ENCODE assay signal across 1 cellular context in the genomic region with DNA sequence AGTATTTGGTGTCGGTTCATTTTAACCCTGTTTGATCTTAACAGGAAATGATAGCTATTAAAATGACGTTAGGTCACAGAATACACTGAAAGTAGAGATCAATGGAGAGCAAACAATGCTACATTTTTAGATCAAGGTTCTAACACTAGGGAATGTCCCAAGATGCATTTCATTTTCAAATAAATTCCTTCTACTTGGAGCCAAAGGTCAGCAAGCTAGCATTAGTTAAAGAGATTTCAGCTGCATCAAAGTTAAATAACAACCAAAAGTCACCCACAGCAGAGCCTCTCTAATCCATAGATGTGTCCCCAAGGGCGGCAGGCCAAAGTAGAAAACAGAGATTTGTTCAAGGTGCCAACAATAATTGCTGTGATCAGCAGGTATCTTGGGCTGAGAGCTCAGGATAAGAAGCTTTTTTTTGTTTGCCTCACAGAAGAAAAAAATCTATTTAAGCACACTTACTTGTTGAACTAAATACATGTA.
TF ChIP-seq lines count a peak whose summit lies in the region.

No MANE protein-coding gene starts in this region.

TF ChIP-seq in HepG2, 621 proteins besides CTCF, POLR2A, EP300 and RAD21 (continued from another document and continues in another):
- TF ChIP-seq ZNF224 (CRISPR knock-in tag; IDR thresholded peaks at IDR 0.05): no peak
- TF ChIP-seq MBNL3 (CRISPR knock-in tag; conservative IDR thresholded peaks at IDR 0.05): no peak
- TF ChIP-seq, protein P1, sequence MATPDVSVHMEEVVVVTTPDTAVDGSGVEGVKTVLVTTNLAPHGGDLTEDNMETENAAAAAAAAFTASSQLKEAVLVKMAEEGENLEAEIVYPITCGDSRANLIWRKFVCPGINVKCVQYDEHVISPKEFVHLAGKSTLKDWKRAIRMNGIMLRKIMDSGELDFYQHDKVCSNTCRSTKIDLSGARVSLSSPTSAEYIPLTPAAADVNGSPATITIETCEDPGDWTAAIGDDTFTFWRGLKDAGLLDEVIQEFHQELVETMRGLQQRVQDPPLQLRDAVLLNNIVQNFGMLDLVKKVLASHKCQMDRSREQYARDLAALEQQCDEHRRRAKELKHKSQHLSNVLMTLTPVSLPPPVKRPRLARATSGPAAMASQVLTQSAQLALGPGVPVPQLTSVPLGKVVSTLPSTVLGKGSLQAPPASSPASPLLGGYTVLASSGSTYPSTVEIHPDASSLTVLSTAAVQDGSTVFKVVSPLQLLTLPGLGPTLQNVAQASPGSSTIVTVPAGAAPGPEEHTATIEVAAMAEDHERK (CRISPR knock-in tag; IDR thresholded peaks at IDR 0.05; ENCODE audit: low read depth): no peak
- no peak for TF ChIP-seq SP4 (CRISPR knock-in tag; IDR thresholded peaks at IDR 0.05)
- TF ChIP-seq, protein P2, sequence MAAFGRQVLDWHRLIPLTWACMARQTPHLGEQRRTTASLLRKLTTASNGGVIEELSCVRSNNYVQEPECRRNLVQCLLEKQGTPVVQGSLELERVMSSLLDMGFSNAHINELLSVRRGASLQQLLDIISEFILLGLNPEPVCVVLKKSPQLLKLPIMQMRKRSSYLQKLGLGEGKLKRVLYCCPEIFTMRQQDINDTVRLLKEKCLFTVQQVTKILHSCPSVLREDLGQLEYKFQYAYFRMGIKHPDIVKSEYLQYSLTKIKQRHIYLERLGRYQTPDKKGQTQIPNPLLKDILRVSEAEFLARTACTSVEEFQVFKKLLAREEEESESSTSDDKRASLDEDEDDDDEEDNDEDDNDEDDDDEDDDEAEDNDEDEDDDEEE (CRISPR knock-in tag; IDR thresholded peaks at IDR 0.05): no peak
- TF ChIP-seq ZNF670 (CRISPR knock-in tag; IDR thresholded peaks at IDR 0.05; ENCODE audit: borderline replicate concordance): peak; percentile 86; the same call in 1 of the 2 replicates
- TF ChIP-seq TBP (CRISPR knock-in tag; IDR thresholded peaks at IDR 0.05): no peak
- TF ChIP-seq ZFYVE20 (CRISPR knock-in tag; IDR thresholded peaks at IDR 0.05; ENCODE audit: borderline replicate concordance, low read depth): no peak
- TF ChIP-seq ZNF558 (CRISPR knock-in tag; IDR thresholded peaks at IDR 0.05; ENCODE audit: borderline replicate concordance): no peak
- TF ChIP-seq, protein P3, sequence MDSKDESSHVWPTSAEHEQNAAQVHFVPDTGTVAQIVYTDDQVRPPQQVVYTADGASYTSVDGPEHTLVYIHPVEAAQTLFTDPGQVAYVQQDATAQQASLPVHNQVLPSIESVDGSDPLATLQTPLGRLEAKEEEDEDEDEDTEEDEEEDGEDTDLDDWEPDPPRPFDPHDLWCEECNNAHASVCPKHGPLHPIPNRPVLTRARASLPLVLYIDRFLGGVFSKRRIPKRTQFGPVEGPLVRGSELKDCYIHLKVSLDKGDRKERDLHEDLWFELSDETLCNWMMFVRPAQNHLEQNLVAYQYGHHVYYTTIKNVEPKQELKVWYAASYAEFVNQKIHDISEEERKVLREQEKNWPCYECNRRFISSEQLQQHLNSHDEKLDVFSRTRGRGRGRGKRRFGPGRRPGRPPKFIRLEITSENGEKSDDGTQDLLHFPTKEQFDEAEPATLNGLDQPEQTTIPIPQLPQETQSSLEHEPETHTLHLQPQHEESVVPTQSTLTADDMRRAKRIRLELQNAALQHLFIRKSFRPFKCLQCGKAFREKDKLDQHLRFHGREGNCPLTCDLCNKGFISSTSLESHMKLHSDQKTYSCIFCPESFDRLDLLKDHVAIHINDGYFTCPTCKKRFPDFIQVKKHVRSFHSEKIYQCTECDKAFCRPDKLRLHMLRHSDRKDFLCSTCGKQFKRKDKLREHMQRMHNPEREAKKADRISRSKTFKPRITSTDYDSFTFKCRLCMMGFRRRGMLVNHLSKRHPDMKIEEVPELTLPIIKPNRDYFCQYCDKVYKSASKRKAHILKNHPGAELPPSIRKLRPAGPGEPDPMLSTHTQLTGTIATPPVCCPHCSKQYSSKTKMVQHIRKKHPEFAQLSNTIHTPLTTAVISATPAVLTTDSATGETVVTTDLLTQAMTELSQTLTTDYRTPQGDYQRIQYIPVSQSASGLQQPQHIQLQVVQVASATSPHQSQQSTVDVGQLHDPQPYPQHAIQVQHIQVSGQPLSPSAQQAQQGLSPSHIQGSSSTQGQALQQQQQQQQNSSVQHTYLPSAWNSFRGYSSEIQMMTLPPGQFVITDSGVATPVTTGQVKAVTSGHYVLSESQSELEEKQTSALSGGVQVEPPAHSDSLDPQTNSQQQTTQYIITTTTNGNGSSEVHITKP (CRISPR knock-in tag; IDR thresholded peaks at IDR 0.05; ENCODE audit: low read depth): no peak
- no peak for TF ChIP-seq RELA (CRISPR knock-in tag; IDR thresholded peaks at IDR 0.05)
- TF ChIP-seq, protein P4, sequence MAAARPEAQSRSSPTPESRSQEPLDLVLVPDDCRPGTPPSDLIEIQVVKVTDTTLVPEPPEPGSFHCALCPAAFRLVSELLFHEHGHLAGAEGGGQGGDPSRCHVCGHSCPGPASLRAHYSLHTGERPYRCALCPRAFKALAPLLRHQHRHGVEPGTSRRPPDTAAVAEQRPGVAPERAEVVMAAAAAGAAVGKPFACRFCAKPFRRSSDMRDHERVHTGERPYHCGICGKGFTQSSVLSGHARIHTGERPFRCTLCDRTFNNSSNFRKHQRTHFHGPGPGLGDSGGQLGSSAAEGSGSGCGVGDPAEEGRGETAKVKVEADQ (CRISPR knock-in tag; IDR thresholded peaks at IDR 0.05; ENCODE audit: borderline replicate concordance): no peak
- TF ChIP-seq, protein P5, sequence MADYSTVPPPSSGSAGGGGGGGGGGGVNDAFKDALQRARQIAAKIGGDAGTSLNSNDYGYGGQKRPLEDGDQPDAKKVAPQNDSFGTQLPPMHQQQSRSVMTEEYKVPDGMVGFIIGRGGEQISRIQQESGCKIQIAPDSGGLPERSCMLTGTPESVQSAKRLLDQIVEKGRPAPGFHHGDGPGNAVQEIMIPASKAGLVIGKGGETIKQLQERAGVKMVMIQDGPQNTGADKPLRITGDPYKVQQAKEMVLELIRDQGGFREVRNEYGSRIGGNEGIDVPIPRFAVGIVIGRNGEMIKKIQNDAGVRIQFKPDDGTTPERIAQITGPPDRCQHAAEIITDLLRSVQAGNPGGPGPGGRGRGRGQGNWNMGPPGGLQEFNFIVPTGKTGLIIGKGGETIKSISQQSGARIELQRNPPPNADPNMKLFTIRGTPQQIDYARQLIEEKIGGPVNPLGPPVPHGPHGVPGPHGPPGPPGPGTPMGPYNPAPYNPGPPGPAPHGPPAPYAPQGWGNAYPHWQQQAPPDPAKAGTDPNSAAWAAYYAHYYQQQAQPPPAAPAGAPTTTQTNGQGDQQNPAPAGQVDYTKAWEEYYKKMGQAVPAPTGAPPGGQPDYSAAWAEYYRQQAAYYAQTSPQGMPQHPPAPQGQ (CRISPR knock-in tag; IDR thresholded peaks at IDR 0.05; ENCODE audit: borderline replicate concordance): no peak
- no peak for TF ChIP-seq CBX5 (CRISPR knock-in tag; IDR thresholded peaks at IDR 0.05; ENCODE audit: borderline replicate concordance)
- TF ChIP-seq MLLT10 (CRISPR knock-in tag; IDR thresholded peaks at IDR 0.05): no peak
- TF ChIP-seq ISX (CRISPR knock-in tag; conservative IDR thresholded peaks at IDR 0.05): no peak
- no peak for TF ChIP-seq FOXC1 (CRISPR knock-in tag; IDR thresholded peaks at IDR 0.05; ENCODE audit: borderline replicate concordance)
- TF ChIP-seq KLF15 (CRISPR knock-in tag; IDR thresholded peaks at IDR 0.05; ENCODE audit: borderline replicate concordance): no peak
- TF ChIP-seq ZNF616 (CRISPR knock-in tag; IDR thresholded peaks at IDR 0.05; ENCODE audit: low read depth): no peak
- no peak; the same call in 1 of the 2 replicates for TF ChIP-seq ZNF607 (CRISPR knock-in tag; IDR thresholded peaks at IDR 0.05; ENCODE audit: borderline replicate concordance)
- peak; percentile 99 for TF ChIP-seq HOMEZ (CRISPR knock-in tag; IDR thresholded peaks at IDR 0.05; ENCODE audit: low read depth)
- no peak for TF ChIP-seq ATAD3A (CRISPR knock-in tag; IDR thresholded peaks at IDR 0.05)
- TF ChIP-seq ZNF737 (CRISPR knock-in tag; IDR thresholded peaks at IDR 0.05; ENCODE audit: borderline replicate concordance): no peak
- no peak for TF ChIP-seq ZNF598 (CRISPR knock-in tag; IDR thresholded peaks at IDR 0.05; ENCODE audit: borderline replicate concordance)
- peak; percentile 90 for TF ChIP-seq RARA (CRISPR knock-in tag; IDR thresholded peaks at IDR 0.05)
- no peak for TF ChIP-seq GRHL1 (CRISPR knock-in tag; conservative IDR thresholded peaks at IDR 0.05)
- no peak for TF ChIP-seq ADNP (CRISPR knock-in tag; IDR thresholded peaks at IDR 0.05)
- no peak for TF ChIP-seq ATF5 (CRISPR knock-in tag; IDR thresholded peaks at IDR 0.05; ENCODE audit: low read depth)
- TF ChIP-seq SP5 (CRISPR knock-in tag; IDR thresholded peaks at IDR 0.05; ENCODE audit: borderline replicate concordance, low read depth): no peak
- peak; percentile 90 for TF ChIP-seq MED1 (CRISPR knock-in tag; IDR thresholded peaks at IDR 0.05)
- no peak for TF ChIP-seq EZH2 (conservative IDR thresholded peaks at IDR 0.05; ENCODE audit: low read depth, low read length)
- TF ChIP-seq HDAC6 (IDR thresholded peaks at IDR 0.05; ENCODE audit: low read depth, low read length): no peak
- no peak; the same call in 1 of the 2 replicates for TF ChIP-seq HIC2 (CRISPR knock-in tag; IDR thresholded peaks at IDR 0.05; ENCODE audit: low read depth)
- peak; percentile 92 for TF ChIP-seq RERE (CRISPR knock-in tag; IDR thresholded peaks at IDR 0.05; ENCODE audit: low read depth)
